8 cellular contexts compared by ENCODE assay signal in the genomic region with DNA sequence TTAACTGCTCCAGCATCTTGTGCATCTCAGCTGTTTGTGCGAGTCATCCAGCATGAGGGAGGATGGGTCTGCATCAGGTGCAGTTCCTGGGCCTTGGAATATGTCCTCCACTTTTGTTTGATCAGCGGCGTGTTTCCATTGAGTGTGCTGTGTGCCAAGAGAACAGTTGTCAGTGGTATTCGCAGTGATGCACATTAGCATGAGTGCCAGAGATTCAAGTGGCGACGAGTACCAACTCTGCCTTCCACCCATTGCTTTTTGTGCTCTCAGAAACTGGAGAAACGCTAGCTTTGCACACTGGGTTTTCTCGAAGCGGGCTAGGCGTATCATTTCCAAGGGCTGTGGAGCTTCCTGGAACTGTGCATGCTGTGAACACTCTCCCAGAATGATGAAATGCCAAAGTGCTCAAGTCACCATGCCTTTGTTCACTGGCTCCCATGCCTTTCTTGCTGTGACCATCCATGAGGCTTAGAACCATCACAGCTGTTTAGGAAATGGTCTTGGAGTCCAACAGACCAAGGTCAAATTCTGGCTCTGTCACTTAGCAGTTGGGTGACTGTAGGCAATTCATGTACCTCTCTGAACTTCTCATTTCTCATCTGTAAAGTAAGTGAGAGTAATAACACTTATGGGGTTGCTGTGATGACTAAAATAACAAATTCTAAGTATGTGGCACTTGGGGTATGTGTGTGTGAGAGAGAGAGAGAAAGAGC. TPM values are rescaled to one million over a fixed set of nuclear protein-coding genes. Genes with fewer than 3 reads are reported as not detected.
DNase-seq lines count a peak whose midpoint lies in the region; ATAC-seq and TF ChIP-seq lines count a peak whose summit lies in the region.

No MANE protein-coding gene starts in this region.

- POLR2A ChIA-PET in PC-3 (lab: Charles Lee; ENCODE audit: unreplicated experiment), result no interaction called here

- no peaks in the 10 kb centered on the region for H3K36me3 ChIP-seq in PC-3 (ENCODE audit: low read depth, low read length)

- H3K4me3 Mint-ChIP-seq in activated T-helper 17 cell treated with anti-CD3 and anti-CD28 coated beads, Interleukin-2, amount 50 U/mL, for 72 hours, result no peak overlapping the region

- no peaks in the 10 kb centered on the region for H3K36me3 Mint-ChIP-seq in activated T-helper 17 cell treated with anti-CD3 and anti-CD28 coated beads, Interleukin-2, amount 50 U/mL, for 72 hours (ENCODE audit: low read depth)

- H3K27ac Mint-ChIP-seq in activated T-helper 17 cell treated with anti-CD3 and anti-CD28 coated beads, Interleukin-2, amount 50 U/mL, for 72 hours, result peak overlapping the region; percentile 23

- CTCF ChIA-PET in PC-3 (lab: Charles Lee), result no interaction called here

- no peaks in the 10 kb centered on the region for H3K9me3 Mint-ChIP-seq in activated T-helper 17 cell treated with anti-CD3 and anti-CD28 coated beads, Interleukin-2, amount 50 U/mL, for 72 hours

- peaks cover 36% of the 10 kb centered on the region for H3K4me1 Mint-ChIP-seq in activated T-helper 17 cell treated with anti-CD3 and anti-CD28 coated beads, Interleukin-2, amount 50 U/mL, for 72 hours

- H3K4me1 ChIP-seq in PC-3 (ENCODE audit: insufficient read depth, low read length), result peaks cover 12% of the 10 kb centered on the region; the same call in 1 of the 2 replicates

- BruUV-seq in PC-3 (replicated peaks; lab: Mats Ljungman, UMichigan), result no TSS peak

- no peak for TF ChIP-seq CTCF in PC-3 (conservative IDR thresholded peaks at IDR 0.05; ENCODE audit: low read depth, low read length)

- H3K9me2 ChIP-seq in PC-3 (replicated peaks; ENCODE audit: low read length), result no peaks in the 10 kb centered on the region

- H4K20me1 ChIP-seq in PC-3 (ENCODE audit: low read length), result peaks cover 4% of the 10 kb centered on the region; the same call in 1 of the 2 replicates

- H3K27me3 Mint-ChIP-seq in activated T-helper 17 cell treated with anti-CD3 and anti-CD28 coated beads, Interleukin-2, amount 50 U/mL, for 72 hours, result no peaks in the 10 kb centered on the region

- H3K4me2 ChIP-seq in PC-3 (ENCODE audit: low read length), result no peak overlapping the region

- no peaks in the 10 kb centered on the region for H3K9me3 ChIP-seq in PC-3 (ENCODE audit: low read length)

- H3K4me3 ChIP-seq in PC-3 (ENCODE audit: low read length), result no peak overlapping the region

- H3F3A ChIP-seq in PC-3 (ENCODE audit: low read length, unreplicated experiment), result no peaks in the 10 kb centered on the region

- no peak overlapping the region for H2AFZ ChIP-seq in PC-3 (ENCODE audit: low read length)

- H3K27ac ChIP-seq in PC-3 (ENCODE audit: low read length), result no peak overlapping the region

- peaks cover 66% of the 10 kb centered on the region for H3K79me2 ChIP-seq in PC-3 (ENCODE audit: low read length)

- peak; percentile 59 for ATAC-seq in GM18508 (IDR thresholded peaks at IDR 0.05; ENCODE audit: insufficient read depth, unreplicated experiment)
- ATAC-seq in HG02798 (IDR thresholded peaks at IDR 0.05; ENCODE audit: poor library complexity, unreplicated experiment), result peak; percentile 56
- ATAC-seq in activated T-helper 17 cell treated with anti-CD3 and anti-CD28 coated beads, Interleukin-2, amount 50 U/mL, for 72 hours (replicated peaks), result peak; percentile 90
- ATAC-seq in PC-3, result no peak

- DNase-seq in occipital lobe (lab: John Stamatoyannopoulos, UW) (peak; percentile 15), PC-3 (no peak), mucosa of gallbladder (ENCODE audit: low spot score) (no peak), hypothalamus (lab: John Stamatoyannopoulos, UW) (no peak), SKM-1 (lab: John Stamatoyannopoulos, UW; ENCODE audit: unreplicated experiment) (no peak)

- intact Hi-C loops in PC-3 (cut with micrococcal nuclease), result no loop called here

- no peak overlapping the region for H3K9ac ChIP-seq in PC-3 (ENCODE audit: low read length)

- H3K27me3 ChIP-seq in PC-3 (ENCODE audit: low read length), result no peaks in the 10 kb centered on the region

RNA-seq across cellular contexts. Expression of a gene that starts 18.4 kb away (rescaled TPM):
- total RNA-seq in activated T-helper 17 cell treated with anti-CD3 and anti-CD28 coated beads, Interleukin-2, amount 50 U/mL, for 72 hours, result 10 to 100 TPM; 14.7 to 15.3 TPM
- total RNA-seq in occipital lobe, result 21.4 TPM
- total RNA-seq in PC-3 (2014; rRNA removed), result 4.3 and 7.8 TPM in 2 replicates
- 35.6 TPM for total RNA-seq in mucosa of gallbladder
